ENCODE assay signal across 11 cellular contexts in genomic region chr1:241677171-241677570, GRCh38. TPM values are rescaled to one million over a fixed set of nuclear protein-coding genes. Genes with fewer than 3 reads are reported as not detected.
DNase-seq lines count a peak whose midpoint lies in the region; ATAC-seq and TF ChIP-seq lines count a peak whose summit lies in the region.
"Had no signal": no experiment of that assay in that cellular context is flagged by ENCODE, and none has a peak within 500 bp of the region (broad histone marks: within the 10 kb centered on the region; RNA-seq: fewer than 3 reads in every experiment).

No MANE protein-coding gene starts in this region.

- no peaks in the 10 kb centered on the region for H3K36me3 Mint-ChIP-seq in activated T-helper 2 cell treated with anti-CD3 and anti-CD28 coated beads, Interferon-gamma antibody, Interleukin-2, Interleukin-4, amounts not matched to agents 10 μg/mL and 5 μg/mL and 100 μg/mL, durations not matched to agents 14 hours and 24 hours and 36 hours (ENCODE audit: low read depth)

- no peaks in the 10 kb centered on the region for H3K9me3 ChIP-seq in DND-41 (ENCODE audit: insufficient read depth, low read length, severe bottlenecking)

- H3K27me3 Mint-ChIP-seq in activated T-helper 2 cell treated with anti-CD3 and anti-CD28 coated beads, Interferon-gamma antibody, Interleukin-2, Interleukin-4, amounts not matched to agents 10 μg/mL and 5 μg/mL and 100 μg/mL, durations not matched to agents 14 hours and 24 hours and 36 hours (ENCODE audit: low read depth): peaks cover 11% of the 10 kb centered on the region

- peak overlapping the region; percentile 45; the same call in 1 of the 2 replicates for H3K27ac ChIP-seq in DND-41 (ENCODE audit: low read length)
- H3K27ac ChIP-seq: VCaP had no signal

- peak overlapping the region; percentile 54; the same call in 1 of the 2 replicates for H2AFZ ChIP-seq in DND-41 (ENCODE audit: low read depth, low read length)

- H3K4me3 ChIP-seq in DND-41 (ENCODE audit: low read depth in 1 of 2, low read length in 2 of 2): no peak overlapping the region

- DNase-seq in DND-41 (peak; percentile 47), OCI-M2 (lab: John Stamatoyannopoulos, UW; ENCODE audit: unreplicated experiment) (no peak), NCI-H748 (lab: John Stamatoyannopoulos, UW; ENCODE audit: unreplicated experiment) (no peak), hypothalamus (lab: John Stamatoyannopoulos, UW) (no peak), Right ventricle myocardium superior (no peak)
- peak; percentile 19 for DNase-seq in activated T-helper 2 cell treated with anti-CD3 and anti-CD28 coated beads, Interferon-gamma antibody, Interleukin-2, Interleukin-4, amounts not matched to agents 10 μg/mL and 5 μg/mL and 100 μg/mL, durations not matched to agents 14 hours and 24 hours and 36 hours (ENCODE audit: low spot score)
- DNase-seq: stimulated activated naive CD4-positive, alpha-beta T cell treated with Interleukin-2 at 50 U/mL for 16 hours had no signal

- H4K20me1 ChIP-seq in DND-41 (ENCODE audit: insufficient read depth, low read length): no peaks in the 10 kb centered on the region

- H3K4me1 Mint-ChIP-seq in activated T-helper 2 cell treated with anti-CD3 and anti-CD28 coated beads, Interferon-gamma antibody, Interleukin-2, Interleukin-4, amounts not matched to agents 10 μg/mL and 5 μg/mL and 100 μg/mL, durations not matched to agents 14 hours and 24 hours and 36 hours (ENCODE audit: low read depth): peaks cover 11% of the 10 kb centered on the region
- H3K4me1 Mint-ChIP-seq: neural crest cell had no signal

- no peaks in the 10 kb centered on the region for H3K27me3 ChIP-seq in DND-41 (ENCODE audit: insufficient read depth, low read length, poor library complexity)

- no peak overlapping the region for H3K4me3 Mint-ChIP-seq in activated T-helper 2 cell treated with anti-CD3 and anti-CD28 coated beads, Interferon-gamma antibody, Interleukin-2, Interleukin-4, amounts not matched to agents 10 μg/mL and 5 μg/mL and 100 μg/mL, durations not matched to agents 14 hours and 24 hours and 36 hours (ENCODE audit: low read depth)
- H3K4me3 Mint-ChIP-seq: neural crest cell had no signal

- H3K4me2 ChIP-seq in DND-41 (ENCODE audit: insufficient read depth, low read length): peak overlapping the region; percentile 48; the same call in 1 of the 2 replicates

- ATAC-seq in DND-41 (ENCODE audit: insufficient read depth, low read depth) (peak; percentile 95), GM19372 (IDR thresholded peaks at IDR 0.05; ENCODE audit: low read depth, unreplicated experiment) (peak; percentile 84), HG03066 (IDR thresholded peaks at IDR 0.05; ENCODE audit: low read depth, unreplicated experiment) (peak; percentile 93), Right ventricle myocardium superior (ENCODE audit: poor library complexity) (no peak)

- TF ChIP-seq CTCF in DND-41 (IDR thresholded peaks at IDR 0.05; ENCODE audit: borderline replicate concordance, extremely low read depth, low read length, poor library complexity, severe bottlenecking): no peak

- H3K9me3 Mint-ChIP-seq in activated T-helper 2 cell treated with anti-CD3 and anti-CD28 coated beads, Interferon-gamma antibody, Interleukin-2, Interleukin-4, amounts not matched to agents 10 μg/mL and 5 μg/mL and 100 μg/mL, durations not matched to agents 14 hours and 24 hours and 36 hours: no peaks in the 10 kb centered on the region

- H3K27ac Mint-ChIP-seq in activated T-helper 2 cell treated with anti-CD3 and anti-CD28 coated beads, Interferon-gamma antibody, Interleukin-2, Interleukin-4, amounts not matched to agents 10 μg/mL and 5 μg/mL and 100 μg/mL, durations not matched to agents 14 hours and 24 hours and 36 hours: no peak overlapping the region

- no peak overlapping the region for H3K9ac ChIP-seq in DND-41 (ENCODE audit: low read depth, low read length)

- H3K79me2 ChIP-seq in DND-41 (ENCODE audit: insufficient read depth, low read length): no peaks in the 10 kb centered on the region

- intact Hi-C loops in activated T-helper 2 cell treated with anti-CD3 and anti-CD28 coated beads, Interferon-gamma antibody, Interleukin-2, Interleukin-4, amounts not matched to agents 10 μg/mL and 5 μg/mL and 100 μg/mL, durations not matched to agents 14 hours and 24 hours and 36 hours (cut with micrococcal nuclease): loop anchor here (1.0 to 2.0 kb wide), 3 partner anchors 37 to 64 kb away; partner anchors contain the start of genes CHML and OPN3
- intact Hi-C loops in Right ventricle myocardium superior (cut with DNase I): no loop called here

- no peaks in the 10 kb centered on the region for H3K36me3 ChIP-seq in DND-41 (ENCODE audit: insufficient read depth, low read length)

- peaks cover 18% of the 10 kb centered on the region for H3K4me1 ChIP-seq in DND-41 (ENCODE audit: insufficient read depth, low read length)

RNA-seq across cellular contexts. Expression of gene WDR64, which starts 25.1 kb away (rescaled TPM):
- not detected in 2 replicates for total RNA-seq in activated T-helper 2 cell treated with anti-CD3 and anti-CD28 coated beads, Interferon-gamma antibody, Interleukin-2, Interleukin-4, amounts not matched to agents 10 μg/mL and 5 μg/mL and 100 μg/mL, durations not matched to agents 14 hours and 24 hours and 36 hours
- not detected for total RNA-seq in Right ventricle myocardium superior
- total RNA-seq: neural crest cell had no signal

RNA-seq across cellular contexts. Expression of gene CHML, which starts 37.0 kb away (rescaled TPM):
- 18.7 and 20.2 TPM in 2 replicates for total RNA-seq in activated T-helper 2 cell treated with anti-CD3 and anti-CD28 coated beads, Interferon-gamma antibody, Interleukin-2, Interleukin-4, amounts not matched to agents 10 μg/mL and 5 μg/mL and 100 μg/mL, durations not matched to agents 14 hours and 24 hours and 36 hours
- 6.6 TPM for total RNA-seq in Right ventricle myocardium superior

RNA-seq across cellular contexts. Expression of gene OPN3, which starts 37.0 kb away (rescaled TPM):
- 15.1 and 17.5 TPM in 2 replicates for total RNA-seq in activated T-helper 2 cell treated with anti-CD3 and anti-CD28 coated beads, Interferon-gamma antibody, Interleukin-2, Interleukin-4, amounts not matched to agents 10 μg/mL and 5 μg/mL and 100 μg/mL, durations not matched to agents 14 hours and 24 hours and 36 hours
- 5.2 TPM for total RNA-seq in Right ventricle myocardium superior

Comparison
In these comparisons a context has a peak if more than half of its experiments do, and no peak if none do; other contexts are left out.
1. DNase-seq: peak in DND-41 (single experiment) and activated T-helper 2 cell treated with anti-CD3 and anti-CD28 coated beads, Interferon-gamma antibody, Interleukin-2, Interleukin-4, amounts not matched to agents 10 μg/mL and 5 μg/mL and 100 μg/mL, durations not matched to agents 14 hours and 24 hours and 36 hours (single experiment); none in OCI-M2 (single experiment), NCI-H748 (single experiment), hypothalamus (0 of 51) and Right ventricle myocardium superior (single experiment).